Comparison of ENCODE assay signal across 10 cellular contexts in the genomic region with DNA sequence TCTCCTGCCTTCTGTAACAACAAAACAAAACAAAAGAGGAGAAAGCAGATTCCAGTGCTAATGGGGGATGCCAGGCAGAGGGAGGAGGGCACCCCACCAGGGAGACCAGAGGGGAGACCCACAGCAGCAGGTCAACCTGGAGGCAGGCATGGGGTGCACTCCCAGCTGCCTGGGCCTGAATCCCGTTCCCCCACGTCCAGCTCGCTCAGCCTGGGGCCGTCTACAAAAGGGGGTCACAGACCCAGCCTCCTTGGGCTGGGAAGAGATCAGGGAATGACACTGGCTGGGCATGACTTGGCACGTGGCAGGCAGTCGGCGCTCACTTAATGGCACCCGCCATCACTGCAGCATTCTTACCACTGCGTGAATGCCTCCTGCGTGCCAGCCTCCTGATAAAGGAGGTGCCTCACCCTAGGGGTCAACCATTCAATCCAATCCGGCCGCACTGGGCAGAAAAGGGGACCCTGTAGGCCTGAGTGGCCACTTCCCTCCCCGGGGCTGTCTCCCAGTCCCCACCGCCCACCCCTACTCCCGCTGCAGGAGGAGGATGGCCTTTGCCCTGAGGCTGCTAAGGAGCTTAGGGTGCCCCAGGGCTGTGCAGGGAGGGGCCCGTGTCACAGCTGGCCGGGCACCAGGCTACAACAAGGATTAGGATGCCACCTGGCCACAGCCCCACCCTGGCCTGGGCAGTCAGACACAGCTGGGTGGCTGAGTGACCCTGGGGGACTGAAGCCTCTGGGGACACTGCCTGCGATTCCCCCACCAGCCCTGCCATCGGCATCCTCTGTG.
DNase-seq lines count a peak whose midpoint lies in the region; ATAC-seq, FAIRE-seq and TF ChIP-seq lines count a peak whose summit lies in the region.
"Had no signal": no experiment of that assay in that cellular context is flagged by ENCODE, and none has a peak within 500 bp of the region (broad histone marks: within the 10 kb centered on the region; RNA-seq: fewer than 3 reads in every experiment).

No MANE protein-coding gene starts in this region.

- 0 out of 2 replicates have a peak, but pooled peaks have one; percentile 19 for ATAC-seq in IMR-90 (ENCODE audit: low read depth)
- peak; percentile 3 for ATAC-seq in gastroesophageal sphincter
- no peak; the same call in 2 of the 3 replicates for ATAC-seq in SK-N-SH treated with all-trans-retinoic acid at 6 μM for 48 hours

- DNase-seq in NCI-H524 (lab: John Stamatoyannopoulos, UW) = peak; percentile 40 to 78
- no peak for DNase-seq in NCI-H524 treated with DMSO at 0.1 percent for 48 hours (lab: John Stamatoyannopoulos, UW)
- no peak for DNase-seq in IMR-90
- peak in 1 of 2 donors; percentile 59 for DNase-seq in suprapubic skin (ENCODE audit: low spot score in 2 of 2)
- no peak for DNase-seq in GM19239 (ENCODE audit: insufficient read length, low spot score)
- no peak for DNase-seq in T-helper 9 cell
- DNase-seq: ACHN, nephron progenitor cell had no signal

- no peak overlapping the region for H3K4me2 ChIP-seq in IMR-90 (ENCODE audit: low read depth, low read length)

- POLR2A ChIA-PET in IMR-90 (lab: Charles Lee; ENCODE audit: unreplicated experiment) = no interaction called here

- no peak overlapping the region for H3K27ac ChIP-seq in IMR-90 (ENCODE audit: insufficient read depth, low read length)
- peak overlapping the region in 3 of 4 donors; percentile 65 to 73 (median 67) for H3K27ac ChIP-seq in gastroesophageal sphincter
- peak overlapping the region; percentile 2 for H3K27ac ChIP-seq in suprapubic skin

- TF ChIP-seq EP300 in gastroesophageal sphincter (IDR thresholded peaks at IDR 0.05) = no peak
- TF ChIP-seq EP300 in suprapubic skin (IDR thresholded peaks at IDR 0.05) = no peak

- no peak overlapping the region for H3K23ac ChIP-seq in IMR-90 (ENCODE audit: low read depth, low read length)

- no peak overlapping the region; the same call in 1 of the 2 replicates for H3K14ac ChIP-seq in IMR-90 (replicated peaks; ENCODE audit: low read depth, low read length)

- no peak for FAIRE-seq in GM19239 (lab: Jason Lieb, UNC)

- H3K18ac ChIP-seq in IMR-90 (ENCODE audit: low read depth, low read length) = no peak overlapping the region

- H2BK120ac ChIP-seq in IMR-90 (ENCODE audit: low read depth, low read length) = no peak overlapping the region

- H3K4me3 ChIP-seq in IMR-90 (ENCODE audit: insufficient read depth, low read depth, low read length) (no peak overlapping the region), gastroesophageal sphincter (no peak overlapping the region), suprapubic skin (no peak overlapping the region)

- in situ Hi-C loops in IMR-90 (cut with MboI; ENCODE audit: low sequenced_read_pairs) = no loop called here

- no peak overlapping the region for H4K8ac ChIP-seq in IMR-90 (ENCODE audit: low read depth in 2 of 2, low read length in 2 of 2)

- dilution Hi-C loops in IMR-90 (cut with HindIII; ENCODE audit: low sequenced_read_pairs, unreplicated experiment) = no loop called here

- no TSS peak for BruUV-seq in IMR-90 (replicated peaks; lab: Mats Ljungman, UMichigan)

- H3K36me3 ChIP-seq in IMR-90 (ENCODE audit: control insufficient read depth, insufficient read depth, low read length) (peaks cover 58% of the 10 kb centered on the region), gastroesophageal sphincter (peaks cover 0 to 69% of the 10 kb centered on the region in 2 donors), suprapubic skin (peaks cover 75% of the 10 kb centered on the region)

- no peak overlapping the region for H3K56ac ChIP-seq in IMR-90 (ENCODE audit: extremely low read depth, insufficient read depth, low read length)

- H2AK9ac ChIP-seq in IMR-90 (replicated peaks; ENCODE audit: low read depth, low read length, poor library complexity) = peak overlapping the region; percentile 92

- TF ChIP-seq CTCF in IMR-90 (conservative IDR thresholded peaks at IDR 0.05; ENCODE audit: low read depth, low read length) (no peak), gastroesophageal sphincter (IDR thresholded peaks at IDR 0.05) (no peak), suprapubic skin (IDR thresholded peaks at IDR 0.05) (no peak)

- H2BK5ac ChIP-seq in IMR-90 (ENCODE audit: low read depth, low read length, poor library complexity, severe bottlenecking) = no peak overlapping the region

- 77% methylated on average over 6 of the region's 19 CpGs; no CpG with 5 or more reads in 1 of the 2 experiments for WGBS in IMR-90 (ENCODE audit: extremely low coverage in 2 of 2, insufficient read length in 1 of 2), 2 experiments
- WGBS in gastroesophageal sphincter (ENCODE audit: low coverage in 1 of 2), 2 donors = 40 to 63% methylated on average over 1 to 2 of the region's 19 CpGs
- 63% methylated on average over 14 of the region's 19 CpGs for WGBS in suprapubic skin

- no peaks in the 10 kb centered on the region for H3K27me3 ChIP-seq in IMR-90 (ENCODE audit: control insufficient read depth, insufficient read depth, low read length)
- H3K27me3 ChIP-seq in gastroesophageal sphincter = no peaks in the 10 kb centered on the region
- no peaks in the 10 kb centered on the region for H3K27me3 ChIP-seq in suprapubic skin

- H3K4ac ChIP-seq in IMR-90 (ENCODE audit: low read depth, low read length) = no peak overlapping the region

- TF ChIP-seq RAD21 in IMR-90 (IDR thresholded peaks at IDR 0.05; ENCODE audit: low read length) = no peak

- no peaks in the 10 kb centered on the region for H3K9me3 ChIP-seq in IMR-90 (ENCODE audit: control insufficient read depth, insufficient read depth, low read length)
- no peaks in the 10 kb centered on the region for H3K9me3 ChIP-seq in gastroesophageal sphincter
- no peaks in the 10 kb centered on the region for H3K9me3 ChIP-seq in suprapubic skin

- H4K91ac ChIP-seq in IMR-90 (ENCODE audit: insufficient read depth, low read depth, low read length) = no peak overlapping the region

- no peak overlapping the region for H2BK20ac ChIP-seq in IMR-90 (ENCODE audit: low read depth, low read length)

- H3K9ac ChIP-seq in IMR-90 (ENCODE audit: low read depth, low read length) = no peak overlapping the region

- H4K5ac ChIP-seq in IMR-90 (ENCODE audit: low read depth, low read length) = no peak overlapping the region

- peak overlapping the region; percentile 2 for H2AFZ ChIP-seq in IMR-90 (replicated peaks; ENCODE audit: low read length, poor library complexity)

- H3K79me1 ChIP-seq in IMR-90 (ENCODE audit: low read depth in 1 of 2, low read length in 2 of 2) = peaks cover 28 to 83% of the 10 kb centered on the region in 2 experiments

- H2BK15ac ChIP-seq in IMR-90 (ENCODE audit: low read depth, low read length) = no peak overlapping the region

- intact Hi-C loops in IMR-90 (cut with micrococcal nuclease) = no loop called here

- no peak for TF ChIP-seq POLR2A in IMR-90 (IDR thresholded peaks at IDR 0.05; ENCODE audit: low read depth, low read length)
- no peak for TF ChIP-seq POLR2A in gastroesophageal sphincter (IDR thresholded peaks at IDR 0.05)
- TF ChIP-seq POLR2A in suprapubic skin (IDR thresholded peaks at IDR 0.05) = no peak

- peaks cover 9% of the 10 kb centered on the region for H3K9me1 ChIP-seq in IMR-90 (ENCODE audit: insufficient read depth, low read length)

- H4K20me1 ChIP-seq in IMR-90 (ENCODE audit: insufficient read depth, low read length) = peaks cover 63% of the 10 kb centered on the region

- H3K4me1 ChIP-seq in IMR-90 (ENCODE audit: control insufficient read depth, insufficient read depth, low read length) = peaks cover 7% of the 10 kb centered on the region; the same call in 1 of the 2 replicates
- peaks cover 0 to 77% (median 25%) of the 10 kb centered on the region in 3 donors for H3K4me1 ChIP-seq in gastroesophageal sphincter
- peaks cover 26% of the 10 kb centered on the region for H3K4me1 ChIP-seq in suprapubic skin

- CTCF ChIA-PET in IMR-90 (lab: Yijun Ruan, JAX) = interaction anchor here (0.6 kb wide), 1 partner anchor 118 kb away, joined by 4 read pairs; no protein-coding TSS in a partner anchor

- peak overlapping the region; percentile 39; the same call in 1 of the 2 replicates for H2AK5ac ChIP-seq in IMR-90 (ENCODE audit: low read depth, low read length)

TF ChIP-seq in IMR-90, 13 proteins besides CTCF, POLR2A, EP300 and RAD21 (continues in another document):
- no peak for TF ChIP-seq RCOR1 (IDR thresholded peaks at IDR 0.05; ENCODE audit: insufficient replicate concordance, low read length)
- TF ChIP-seq BHLHE40 (IDR thresholded peaks at IDR 0.05; ENCODE audit: low read depth, low read length) = no peak
- TF ChIP-seq MAFK (IDR thresholded peaks at IDR 0.05; ENCODE audit: low read depth, low read length) = no peak
- TF ChIP-seq, protein P1, sequence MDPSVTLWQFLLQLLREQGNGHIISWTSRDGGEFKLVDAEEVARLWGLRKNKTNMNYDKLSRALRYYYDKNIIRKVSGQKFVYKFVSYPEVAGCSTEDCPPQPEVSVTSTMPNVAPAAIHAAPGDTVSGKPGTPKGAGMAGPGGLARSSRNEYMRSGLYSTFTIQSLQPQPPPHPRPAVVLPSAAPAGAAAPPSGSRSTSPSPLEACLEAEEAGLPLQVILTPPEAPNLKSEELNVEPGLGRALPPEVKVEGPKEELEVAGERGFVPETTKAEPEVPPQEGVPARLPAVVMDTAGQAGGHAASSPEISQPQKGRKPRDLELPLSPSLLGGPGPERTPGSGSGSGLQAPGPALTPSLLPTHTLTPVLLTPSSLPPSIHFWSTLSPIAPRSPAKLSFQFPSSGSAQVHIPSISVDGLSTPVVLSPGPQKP (IDR thresholded peaks at IDR 0.05; ENCODE audit: borderline replicate concordance, low read depth, low read length) = no peak
- TF ChIP-seq CHD1 (IDR thresholded peaks at IDR 0.05; ENCODE audit: low read depth, low read length) = no peak
- TF ChIP-seq NFE2L2 (IDR thresholded peaks at IDR 0.05; ENCODE audit: low read depth, low read length) = no peak

TF ChIP-seq in SK-N-SH treated with all-trans-retinoic acid at 6 μM for 48 hours, 23 proteins besides CTCF, POLR2A, EP300 and RAD21 (continues in another document):
- TF ChIP-seq, protein P2, sequence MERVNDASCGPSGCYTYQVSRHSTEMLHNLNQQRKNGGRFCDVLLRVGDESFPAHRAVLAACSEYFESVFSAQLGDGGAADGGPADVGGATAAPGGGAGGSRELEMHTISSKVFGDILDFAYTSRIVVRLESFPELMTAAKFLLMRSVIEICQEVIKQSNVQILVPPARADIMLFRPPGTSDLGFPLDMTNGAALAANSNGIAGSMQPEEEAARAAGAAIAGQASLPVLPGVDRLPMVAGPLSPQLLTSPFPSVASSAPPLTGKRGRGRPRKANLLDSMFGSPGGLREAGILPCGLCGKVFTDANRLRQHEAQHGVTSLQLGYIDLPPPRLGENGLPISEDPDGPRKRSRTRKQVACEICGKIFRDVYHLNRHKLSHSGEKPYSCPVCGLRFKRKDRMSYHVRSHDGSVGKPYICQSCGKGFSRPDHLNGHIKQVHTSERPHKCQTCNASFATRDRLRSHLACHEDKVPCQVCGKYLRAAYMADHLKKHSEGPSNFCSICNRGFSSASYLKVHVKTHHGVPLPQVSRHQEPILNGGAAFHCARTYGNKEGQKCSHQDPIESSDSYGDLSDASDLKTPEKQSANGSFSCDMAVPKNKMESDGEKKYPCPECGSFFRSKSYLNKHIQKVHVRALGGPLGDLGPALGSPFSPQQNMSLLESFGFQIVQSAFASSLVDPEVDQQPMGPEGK (CRISPR knock-in tag; IDR thresholded peaks at IDR 0.05; ENCODE audit: borderline replicate concordance) = no peak

Comparison
In these comparisons a context has a peak if more than half of its experiments do, and no peak if none do; other contexts are left out.
1. DNase-seq: peak in NCI-H524 (2 of 2); none in NCI-H524 treated with DMSO at 0.1 percent for 48 hours (single experiment), IMR-90 (single experiment), GM19239 (single experiment) and T-helper 9 cell (single experiment).